Comparison of ENCODE assay signal across 25 cellular contexts in the genomic region with DNA sequence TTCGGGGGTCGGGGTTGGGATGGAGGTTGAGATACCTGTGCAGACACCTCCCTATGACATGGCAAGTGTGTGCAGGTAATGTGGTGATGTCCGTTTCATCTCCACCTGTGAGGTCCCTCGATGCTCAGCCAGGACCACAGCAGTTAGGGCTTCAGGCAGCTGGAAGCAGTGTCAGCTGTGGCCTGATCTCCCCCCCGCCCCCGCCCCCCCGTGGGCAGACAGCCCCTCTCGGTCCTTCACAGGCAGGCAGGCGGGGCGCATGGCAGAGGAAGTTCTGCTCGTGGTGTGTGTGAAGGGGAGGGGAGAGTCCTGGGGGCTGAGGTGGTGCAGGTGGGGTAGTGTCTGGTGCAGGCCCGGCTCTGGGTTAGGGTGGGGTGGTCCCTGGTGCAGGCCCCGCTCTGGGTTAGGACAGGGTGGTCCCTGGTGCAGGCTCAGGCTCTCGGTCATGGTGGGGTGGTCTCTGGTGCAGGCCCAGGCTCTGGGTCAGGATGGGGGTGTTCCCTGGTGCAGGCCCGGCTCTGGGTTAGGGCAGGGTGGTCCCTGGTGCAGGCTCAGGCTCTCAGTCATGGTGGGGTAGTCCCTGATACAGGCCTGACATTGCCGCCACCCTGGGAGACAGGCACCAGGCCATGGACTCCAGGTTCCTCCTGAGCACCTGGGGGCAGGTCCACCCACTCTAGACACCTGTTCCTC.
DNase-seq lines count a peak whose midpoint lies in the region; ATAC-seq and TF ChIP-seq lines count a peak whose summit lies in the region.
"Had no signal": no experiment of that assay in that cellular context is flagged by ENCODE, and none has a peak within 500 bp of the region (broad histone marks: within the 10 kb centered on the region; RNA-seq: fewer than 3 reads in every experiment).

No MANE protein-coding gene starts in this region.

- TF ChIP-seq EP300 in esophagus muscularis mucosa (IDR thresholded peaks at IDR 0.05): no peak

- peak; percentile 62 for DNase-seq in H7
- peak in 3 of 5 donors; percentile 13 to 45 (median 23) for DNase-seq in heart left ventricle
- DNase-seq in posterior cingulate gyrus: peak in 6 of 10 donors; percentile 1 to 81 (median 34)
- no peak for DNase-seq in esophagus muscularis mucosa (ENCODE audit: extremely low spot score)
- no peak for DNase-seq in NCI-H510A treated with DMSO at 0.1 percent for 48 hours (lab: John Stamatoyannopoulos, UW)
- no peak for DNase-seq in H4 (ENCODE audit: low spot score)
- DNase-seq: activated CD4-positive, alpha-beta T cell treated with anti-CD3 and anti-CD28 coated beads, Interleukin-2, amount 10 ng/mL, durations not matched to agents 24 days and 14 days; activated naive CD8-positive, alpha-beta T cell treated with anti-CD3 and anti-CD28 coated beads, Interleukin-2, amount 10 ng/mL, durations not matched to agents 7 days and 5 days; CD4-positive, CD25-positive, alpha-beta regulatory T cell; cerebellar nuclear complex; effector CD8-positive, alpha-beta T cell; foreskin keratinocyte; HCEC 1CT; NCI-H1048; NCI-H187 treated with DMSO at 0.1 percent for 48 hours; NCI-H748 treated with DMSO at 0.1 percent for 48 hours; nephron progenitor cell; small intestine; stimulated activated CD4-positive, alpha-beta T cell treated with anti-CD3 and anti-CD28 coated beads, Interleukin-4, amount 100 ng/mL, for 1 hour; stimulated activated naive CD4-positive, alpha-beta T cell; WERI-Rb-1 had no signal

- WGBS in heart left ventricle, 4 donors: 84 to 91% (median 88%) methylated on average over 8 to 16 of the region's 16 CpGs
- WGBS in esophagus muscularis mucosa: 82% methylated on average over 3 of the region's 16 CpGs

- ATAC-seq in heart left ventricle: no peak
- ATAC-seq: foreskin keratinocyte had no signal

- H3K27ac ChIP-seq in BLaER1 treated with 17β-estradiol and CSF1 and Interleukin-3, amounts not matched to agents 10 nM and 100 nM: no peak overlapping the region
- no peak overlapping the region for H3K27ac ChIP-seq in heart left ventricle
- no peak overlapping the region for H3K27ac ChIP-seq in esophagus muscularis mucosa (replicated peaks in 1 of 4)
- H3K27ac ChIP-seq: foreskin keratinocyte, hepatocyte, HL-60, prostate gland, WERI-Rb-1 had no signal

- no peak overlapping the region for H3K9ac ChIP-seq in BLaER1 treated with 17β-estradiol and CSF1 and Interleukin-3, amounts not matched to agents 10 nM and 100 nM

- intact Hi-C loops in heart left ventricle (cut with DNase I): no loop called here
- intact Hi-C loops in posterior cingulate gyrus (cut with DNase I): no loop called here
- intact Hi-C loops in esophagus muscularis mucosa (cut with DNase I): no loop called here

- H3K4me1 ChIP-seq in BLaER1 treated with 17β-estradiol and CSF1 and Interleukin-3, amounts not matched to agents 10 nM and 100 nM: peaks cover 14 to 94% (median 88%) of the 10 kb centered on the region in 10 experiments
- H3K4me1 ChIP-seq in heart left ventricle (peaks cover 0 to 10% (median 0%) of the 10 kb centered on the region in 12 donors), esophagus muscularis mucosa (peaks cover 0 to 16% (median 13%) of the 10 kb centered on the region in 4 donors)
- H3K4me1 ChIP-seq: foreskin keratinocyte had no signal

- H3K36me3 ChIP-seq in BLaER1 treated with 17β-estradiol and CSF1 and Interleukin-3, amounts not matched to agents 10 nM and 100 nM: peaks cover 8 to 49% (median 21%) of the 10 kb centered on the region in 11 experiments; a peak in 20 of 22 replicates
- no peaks in the 10 kb centered on the region for H3K36me3 ChIP-seq in H7 (replicated peaks; ENCODE audit: control insufficient read depth, insufficient read depth, low read length)
- H3K36me3 ChIP-seq in heart left ventricle: peaks cover 0 to 45% (median 15%) of the 10 kb centered on the region in 9 donors
- H3K36me3 ChIP-seq in esophagus muscularis mucosa: peaks cover 27 to 79% (median 63%) of the 10 kb centered on the region in 4 donors
- H3K36me3 ChIP-seq: prostate gland had no signal

- TF ChIP-seq CTCF in heart left ventricle (IDR thresholded peaks at IDR 0.05) (no peak), esophagus muscularis mucosa (IDR thresholded peaks at IDR 0.05) (no peak)

- no peak overlapping the region for H3K4me3 ChIP-seq in BLaER1 treated with 17β-estradiol and CSF1 and Interleukin-3, amounts not matched to agents 10 nM and 100 nM
- H3K4me3 ChIP-seq in H7 (ENCODE audit: insufficient read depth, low read depth, low read length): no peak overlapping the region
- H3K4me3 ChIP-seq in heart left ventricle: no peak overlapping the region
- no peak overlapping the region for H3K4me3 ChIP-seq in esophagus muscularis mucosa
- H3K4me3 ChIP-seq: hepatocyte, prostate gland had no signal

- peaks cover 0 to 23% (median 0%) of the 10 kb centered on the region in 11 experiments; a peak in 6 of 22 replicates for H3K27me3 ChIP-seq in BLaER1 treated with 17β-estradiol and CSF1 and Interleukin-3, amounts not matched to agents 10 nM and 100 nM
- H3K27me3 ChIP-seq in H7 (ENCODE audit: control insufficient read depth, insufficient read depth, low read length) (no peaks in the 10 kb centered on the region), heart left ventricle (no peaks in the 10 kb centered on the region), esophagus muscularis mucosa (no peaks in the 10 kb centered on the region)
- H3K27me3 ChIP-seq: foreskin keratinocyte, hepatocyte had no signal

- peak overlapping the region in 9 of 11 experiments; percentile 12 to 99 (median 64); a peak in 17 of 22 replicates for H3K4me2 ChIP-seq in BLaER1 treated with 17β-estradiol and CSF1 and Interleukin-3, amounts not matched to agents 10 nM and 100 nM
- H3K4me2 ChIP-seq: hepatocyte had no signal

- peaks cover 0 to 14% (median 8%) of the 10 kb centered on the region in 11 experiments; a peak in 8 of 22 replicates for H3K9me3 ChIP-seq in BLaER1 treated with 17β-estradiol and CSF1 and Interleukin-3, amounts not matched to agents 10 nM and 100 nM (replicated peaks in 1 of 11)
- H3K9me3 ChIP-seq in heart left ventricle (no peaks in the 10 kb centered on the region), esophagus muscularis mucosa (no peaks in the 10 kb centered on the region)
- H3K9me3 ChIP-seq: prostate gland had no signal

- H4K20me1 ChIP-seq in BLaER1 treated with 17β-estradiol and CSF1 and Interleukin-3, amounts not matched to agents 10 nM and 100 nM: peaks cover 0 to 53% (median 14%) of the 10 kb centered on the region in 11 experiments; a peak in 10 of 22 replicates

- TF ChIP-seq POLR2A in heart left ventricle (IDR thresholded peaks at IDR 0.05) (no peak), esophagus muscularis mucosa (IDR thresholded peaks at IDR 0.05; ENCODE audit: low read depth) (no peak)

Comparison
In these comparisons a context has a peak if more than half of its experiments do, and no peak if none do; other contexts are left out.
1. DNase-seq: peak in H7 (single experiment), heart left ventricle (3 of 5) and posterior cingulate gyrus (6 of 10); none in esophagus muscularis mucosa (single experiment), NCI-H510A treated with DMSO at 0.1 percent for 48 hours (single experiment) and H4 (single experiment).